Comparison of ENCODE assay signal across 8 cellular contexts in genomic region chr1:145892486-145893087, GRCh38. TPM values are rescaled to one million over a fixed set of nuclear protein-coding genes. Genes with fewer than 3 reads are reported as not detected.
DNase-seq lines count a peak whose midpoint lies in the region; ATAC-seq and TF ChIP-seq lines count a peak whose summit lies in the region.

No MANE protein-coding gene starts in this region.

- 31 to 45% (median 43%) methylated on average over 3 of the region's 3 CpGs for WGBS in adrenal gland, 4 donors
- WGBS in smooth muscle cell (ENCODE audit: low lambda C conversion rate) = 56% methylated on average over 3 of the region's 3 CpGs

- H3K4me2 ChIP-seq in HCT116 (ENCODE audit: low read length) = peak overlapping the region; percentile 71
- peak overlapping the region; percentile 73 for H3K4me2 ChIP-seq in smooth muscle cell

- intact Hi-C loops in HCT116 (cut with micrococcal nuclease) = loop anchor here (1.0 to 5.0 kb wide), 3 partner anchors 18 to 121 kb away; partner anchors contain the start of gene ITGA10
- intact Hi-C loops in adrenal gland (cut with DNase I) = no loop called here
- intact Hi-C loops in left ventricle myocardium superior (cut with micrococcal nuclease) = no loop called here

- peaks cover 2% of the 10 kb centered on the region for H3K36me3 Mint-ChIP-seq in activated T-cell treated with anti-CD3 and anti-CD28 coated beads, Interleukin-2, amount 50 U/mL, for 4 hours (ENCODE audit: insufficient read depth)

- H3K4me3 Mint-ChIP-seq in activated T-cell treated with anti-CD3 and anti-CD28 coated beads, Interleukin-2, amount 50 U/mL, for 4 hours = no peak overlapping the region

- no peaks in the 10 kb centered on the region for H3K9me2 ChIP-seq in HCT116 (ENCODE audit: insufficient read depth)

- H3K4me3 ChIP-seq in HCT116 (replicated peaks in 1 of 2; ENCODE audit: low read depth in 1 of 2, low read length in 2 of 2) (peak overlapping the region in 1 of 2 experiments; percentile 25; a peak in 2 of 4 replicates), adrenal gland (peak overlapping the region in 1 of 4 donors; percentile 8), smooth muscle cell (peak overlapping the region; percentile 12)

- H4K20me1 ChIP-seq in HCT116 (ENCODE audit: insufficient read depth) (no peaks in the 10 kb centered on the region), smooth muscle cell (ENCODE audit: low read depth) (no peaks in the 10 kb centered on the region)

- H3K9me3 ChIP-seq in HCT116 (ENCODE audit: control insufficient read depth in 1 of 2, insufficient read depth in 1 of 2, low read depth in 1 of 2, low read length in 2 of 2) (no peaks in the 10 kb centered on the region), adrenal gland (replicated peaks in 1 of 3) (no peaks in the 10 kb centered on the region), smooth muscle cell (replicated peaks; ENCODE audit: low read depth) (no peaks in the 10 kb centered on the region)

- no peaks in the 10 kb centered on the region for H3K4me1 Mint-ChIP-seq in activated T-cell treated with anti-CD3 and anti-CD28 coated beads, Interleukin-2, amount 50 U/mL, for 4 hours (ENCODE audit: low read depth)

- CTCF ChIA-PET in HCT116 (lab: Charles Lee) = interaction anchor here (0.7 to 3.3 kb wide), 23 partner anchors 9 to 144 kb away, joined by 3 to 36 read pairs (median 7); partner anchors contain the start of genes ANKRD34A, ITGA10, NUDT17 and PIAS3

- TF ChIP-seq RAD21 in HCT116 (IDR thresholded peaks at IDR 0.05; ENCODE audit: low read depth) = no peak

- H3K79me2 ChIP-seq in HCT116 (ENCODE audit: insufficient read depth, low read length) (no peaks in the 10 kb centered on the region), smooth muscle cell (ENCODE audit: low read depth) (no peaks in the 10 kb centered on the region)

- H3K27ac ChIP-seq in HCT116 (ENCODE audit: low read depth, low read length) (peak overlapping the region; percentile 78), adrenal gland (peak overlapping the region; percentile 19 to 88 (median 84)), smooth muscle cell (ENCODE audit: low read depth) (peak overlapping the region; percentile 81)

- H2AFZ ChIP-seq in HCT116 (ENCODE audit: low read depth, low read length, poor library complexity, severe bottlenecking) = peak overlapping the region; percentile 64
- H2AFZ ChIP-seq in smooth muscle cell (ENCODE audit: low read depth) = peak overlapping the region; percentile 95

- H3K27me3 ChIP-seq in HCT116 (ENCODE audit: insufficient read depth, low read length) = no peaks in the 10 kb centered on the region
- no peaks in the 10 kb centered on the region for H3K27me3 ChIP-seq in adrenal gland
- no peaks in the 10 kb centered on the region for H3K27me3 ChIP-seq in smooth muscle cell (ENCODE audit: low read depth)

- H3K4me1 ChIP-seq in HCT116 (ENCODE audit: control insufficient read depth in 1 of 2, insufficient read depth in 2 of 2, low read length in 2 of 2) (peaks cover 29 to 33% of the 10 kb centered on the region in 2 experiments), adrenal gland (replicated peaks in 1 of 2) (peaks cover 19 to 24% of the 10 kb centered on the region in 2 donors), smooth muscle cell (ENCODE audit: low read depth) (peaks cover 10% of the 10 kb centered on the region)

- TF ChIP-seq CTCF in HCT116 (IDR thresholded peaks at IDR 0.05 in 2 of 3, conservative IDR thresholded peaks at IDR 0.05 in 1 of 3; ENCODE audit: borderline replicate concordance in 1 of 3, insufficient read depth in 1 of 3, low read depth in 2 of 3, low read length in 2 of 3) = no peak
- no peak for TF ChIP-seq CTCF in adrenal gland (IDR thresholded peaks at IDR 0.05)
- no peak for TF ChIP-seq CTCF in smooth muscle cell (IDR thresholded peaks at IDR 0.05; ENCODE audit: borderline replicate concordance, insufficient read depth, poor library complexity, severe bottlenecking)

- TF ChIP-seq POLR2A in HCT116 (IDR thresholded peaks at IDR 0.05; ENCODE audit: borderline replicate concordance, extremely low read depth, insufficient read depth, insufficient read length) (no peak), adrenal gland (IDR thresholded peaks at IDR 0.05) (no peak)

- POLR2A ChIA-PET in HCT116 (lab: Charles Lee) = interaction anchor here (1.0 to 2.6 kb wide), 8 partner anchors 30 to 160 kb away, joined by 3 to 21 read pairs (median 6); partner anchors contain the start of genes ANKRD34A, PIAS3, POLR3GL and RBM8A

- H3K36me3 ChIP-seq in HCT116 (ENCODE audit: control insufficient read depth in 1 of 2, insufficient read depth in 2 of 2, low read length in 2 of 2) (no peaks in the 10 kb centered on the region), adrenal gland (replicated peaks in 1 of 2) (no peaks in the 10 kb centered on the region), smooth muscle cell (ENCODE audit: low read depth) (no peaks in the 10 kb centered on the region)

- RAD21 ChIA-PET in HCT116 (lab: Charles Lee; ENCODE audit: low non-redundant PET in 1 of 2, low total read pairs in 2 of 2, uncharacterized antibody in 2 of 2, unreplicated experiment in 2 of 2) = interaction anchor here (0.8 to 1.7 kb wide), 6 partner anchors 27 to 144 kb away, joined by 3 to 5 read pairs (median 4); partner anchors contain the start of genes PIAS3 (in 1 of the 2) and RBM8A (in 1 of the 2)

- H3F3A ChIP-seq in smooth muscle cell (ENCODE audit: low read depth) = peaks cover 3% of the 10 kb centered on the region

- H3K9ac ChIP-seq in HCT116 (ENCODE audit: low read length) (peak overlapping the region; percentile 54), smooth muscle cell (ENCODE audit: low read depth) (peak overlapping the region; percentile 10)

- H3K9me3 Mint-ChIP-seq in activated T-cell treated with anti-CD3 and anti-CD28 coated beads, Interleukin-2, amount 50 U/mL, for 4 hours = no peaks in the 10 kb centered on the region

- no peak for DNase-seq in HCT116 (ENCODE audit: low read depth, low spot score)
- peak; percentile 55 to 81 (median 72) for DNase-seq in adrenal gland
- DNase-seq in left ventricle myocardium superior = no peak
- DNase-seq in smooth muscle cell (lab: John Stamatoyannopoulos, UW; ENCODE audit: unreplicated experiment) = no peak
- no peak for DNase-seq in hippocampal formation (lab: John Stamatoyannopoulos, UW)
- no peak for DNase-seq in activated T-cell treated with anti-CD3 and anti-CD28 coated beads, Interleukin-2, amount 50 U/mL, for 4 hours
- no peak for DNase-seq in stimulated activated CD4-positive, alpha-beta T cell treated with anti-CD3 and anti-CD28 coated beads, Interleukin-4, amount 100 ng/mL, for 1 hour

- peak; percentile 26 for ATAC-seq in HCT116
- ATAC-seq in left ventricle myocardium superior = peak; percentile 23
- ATAC-seq in GM19452 (IDR thresholded peaks at IDR 0.05; ENCODE audit: unreplicated experiment) = no peak
- ATAC-seq in activated T-cell treated with anti-CD3 and anti-CD28 coated beads, Interleukin-2, amount 50 U/mL, for 4 hours = no peak

- no peaks in the 10 kb centered on the region for H3K27me3 Mint-ChIP-seq in activated T-cell treated with anti-CD3 and anti-CD28 coated beads, Interleukin-2, amount 50 U/mL, for 4 hours (ENCODE audit: low read depth)

- TSS peak; percentile 97 for BruUV-seq in HCT116 (replicated peaks; lab: Mats Ljungman, UMichigan)

TF ChIP-seq in HCT116, 20 proteins besides CTCF, POLR2A, EP300 and RAD21 (continues in another document):
- TF ChIP-seq CEBPB (IDR thresholded peaks at IDR 0.05; ENCODE audit: low read depth) = no peak
- no peak for TF ChIP-seq ZFX (IDR thresholded peaks at IDR 0.05)
- no peak for TF ChIP-seq SIN3A (IDR thresholded peaks at IDR 0.05; ENCODE audit: low read depth)
- no peak for TF ChIP-seq EGR1 (IDR thresholded peaks at IDR 0.05; ENCODE audit: low read depth)

RNA-seq across cellular contexts. Expression of gene ANKRD35, which starts 6.9 kb away (rescaled TPM):
- total RNA-seq in HCT116 (2021; ENCODE audit: unreplicated experiment) (not detected), adrenal gland (1 to 10 TPM in 3 of 8 donors, under 1 TPM in 4, not detected in 1; 0.37 to 1.3 (median 0.76) TPM), left ventricle myocardium superior (1.1 TPM), smooth muscle cell (1.1 and 1.8 TPM in 2 replicates)
- 0.03 TPM in 1 of 2 replicates, not detected in the other for polyA plus RNA-seq in HCT116 (2012)
- polyA plus RNA-seq in adrenal gland (1 to 10 TPM in 2 of 3 donors, under 1 TPM in 1; 0.55 to 2.0 (median 1.2) TPM), smooth muscle cell (1.5 and 1.7 TPM in 2 replicates)
- total RNA-seq in activated T-cell treated with anti-CD3 and anti-CD28 coated beads, Interleukin-2, amount 50 U/mL, for 4 hours = under 1 TPM; 0.05 to 0.42 (median 0.10) TPM

RNA-seq across cellular contexts. Expression of gene ITGA10, which starts 17.3 kb away (rescaled TPM):
- total RNA-seq in HCT116 (2021; ENCODE audit: unreplicated experiment) (0.86 TPM), adrenal gland (1 to 10 TPM in 7 of 8 donors, under 1 TPM in 1; 0.54 to 2.7 (median 1.6) TPM), left ventricle myocardium superior (0.82 TPM), smooth muscle cell (0.27 and 0.40 TPM in 2 replicates)
- polyA plus RNA-seq in HCT116 (2012) = 0.55 and 0.91 TPM in 2 replicates
- polyA plus RNA-seq in adrenal gland (1 to 10 TPM in 2 of 3 donors, under 1 TPM in 1; 0.93 to 4.0 (median 3.6) TPM), smooth muscle cell (0.14 and 0.45 TPM in 2 replicates)
- total RNA-seq in activated T-cell treated with anti-CD3 and anti-CD28 coated beads, Interleukin-2, amount 50 U/mL, for 4 hours = 1 to 10 TPM; 1.2 to 1.4 (median 1.2) TPM

RNA-seq across cellular contexts. Expression of gene PEX11B, which starts 25.9 kb away (rescaled TPM):
- total RNA-seq in HCT116 (2021; ENCODE audit: unreplicated experiment) = 20.9 TPM
- polyA plus RNA-seq in HCT116 (2012) = 15.2 and 18.3 TPM in 2 replicates
- total RNA-seq in adrenal gland = 10 to 100 TPM; 24.8 to 44.4 (median 32.4) TPM
- 10 to 100 TPM; 21.2 to 52.9 (median 25.8) TPM for polyA plus RNA-seq in adrenal gland
- 23.8 TPM for total RNA-seq in left ventricle myocardium superior
- 22.8 and 34.3 TPM in 2 replicates for total RNA-seq in smooth muscle cell
- 23.6 and 28.5 TPM in 2 replicates for polyA plus RNA-seq in smooth muscle cell
- 10 to 100 TPM; 26.3 to 28.6 (median 28.0) TPM for total RNA-seq in activated T-cell treated with anti-CD3 and anti-CD28 coated beads, Interleukin-2, amount 50 U/mL, for 4 hours

RNA-seq across cellular contexts. Expression of gene PIAS3, which starts 33.7 kb away (rescaled TPM):
- 31.2 TPM for total RNA-seq in HCT116 (2021; ENCODE audit: unreplicated experiment)
- 28.3 and 37.6 TPM in 2 replicates for polyA plus RNA-seq in HCT116 (2012)
- 10 to 100 TPM in 7 of 8 donors, 1 to 10 TPM in 1; 7.5 to 34.1 (median 22.0) TPM for total RNA-seq in adrenal gland
- polyA plus RNA-seq in adrenal gland = 10 to 100 TPM; 17.9 to 40.5 (median 26.0) TPM
- 13.3 TPM for total RNA-seq in left ventricle myocardium superior
- total RNA-seq in smooth muscle cell = 39.2 and 42.7 TPM in 2 replicates
- polyA plus RNA-seq in smooth muscle cell = 57.6 and 62.0 TPM in 2 replicates
- total RNA-seq in activated T-cell treated with anti-CD3 and anti-CD28 coated beads, Interleukin-2, amount 50 U/mL, for 4 hours = 10 to 100 TPM; 10.6 to 14.2 (median 12.0) TPM

RNA-seq across cellular contexts. Expression of gene RBM8A, which starts 34.7 kb away (rescaled TPM):
- total RNA-seq in HCT116 (2021; ENCODE audit: unreplicated experiment) (195 TPM), adrenal gland (100 to 1,000 TPM in 5 of 8 donors, 10 to 100 TPM in 3; 68.9 to 171 (median 111) TPM), left ventricle myocardium superior (57.7 TPM), smooth muscle cell (143 and 144 TPM in 2 replicates)
- polyA plus RNA-seq in HCT116 (2012) = 234 and 261 TPM in 2 replicates
- polyA plus RNA-seq in adrenal gland (100 to 1,000 TPM in 2 of 3 donors, 10 to 100 TPM in 1; 61.5 to 223 (median 102) TPM), smooth muscle cell (195 and 211 TPM in 2 replicates)
- 100 to 1,000 TPM; 603 to 609 (median 606) TPM for total RNA-seq in activated T-cell treated with anti-CD3 and anti-CD28 coated beads, Interleukin-2, amount 50 U/mL, for 4 hours

Comparison
In these comparisons a context has a peak if more than half of its experiments do, and no peak if none do; other contexts are left out.
1. ATAC-seq: peak in HCT116 (single experiment) and left ventricle myocardium superior (single experiment); none in GM19452 (single experiment) and activated T-cell treated with anti-CD3 and anti-CD28 coated beads, Interleukin-2, amount 50 U/mL, for 4 hours (0 of 2).
2. DNase-seq: peak in adrenal gland (7 of 7); none in HCT116 (single experiment), left ventricle myocardium superior (single experiment), smooth muscle cell (single experiment), hippocampal formation (0 of 2), activated T-cell treated with anti-CD3 and anti-CD28 coated beads, Interleukin-2, amount 50 U/mL, for 4 hours (single experiment) and stimulated activated CD4-positive, alpha-beta T cell treated with anti-CD3 and anti-CD28 coated beads, Interleukin-4, amount 100 ng/mL, for 1 hour (single experiment).
3. Peak in every context shown above with its lines, with median percentiles within 50 percentile points of each other: H3K27ac ChIP-seq.